Comparison of ENCODE assay signal across 15 cellular contexts in genomic region chr21:45387506-45387905, GRCh38. TPM values are rescaled to one million over a fixed set of nuclear protein-coding genes. Genes with fewer than 3 reads are reported as not detected.
DNase-seq lines count a peak whose midpoint lies in the region; ATAC-seq and TF ChIP-seq lines count a peak whose summit lies in the region.
"Had no signal": no experiment of that assay in that cellular context is flagged by ENCODE, and none has a peak within 500 bp of the region (broad histone marks: within the 10 kb centered on the region; RNA-seq: fewer than 3 reads in every experiment).

No MANE protein-coding gene starts in this region.

- H3K36me3 ChIP-seq in ACC112 (ENCODE audit: insufficient read depth, low read length) (no peaks in the 10 kb centered on the region), gastrocnemius medialis (no peaks in the 10 kb centered on the region)
- H3K36me3 ChIP-seq: tibial nerve had no signal

- H2AFZ ChIP-seq in ACC112 (ENCODE audit: low read length, unreplicated experiment) = peak overlapping the region; percentile 39

- H3K27me3 ChIP-seq in ACC112 (ENCODE audit: insufficient read depth, low read length) (no peaks in the 10 kb centered on the region), right cardiac atrium (ENCODE audit: control insufficient read depth, insufficient read depth) (no peaks in the 10 kb centered on the region), gastrocnemius medialis (peaks cover 0 to 6% (median 0%) of the 10 kb centered on the region in 3 donors)
- H3K27me3 ChIP-seq: tibial nerve had no signal

- H3K4me3 ChIP-seq in ACC112 (ENCODE audit: low read depth, low read length) (no peak overlapping the region), right cardiac atrium (ENCODE audit: low read length) (no peak overlapping the region), gastrocnemius medialis (no peak overlapping the region)
- H3K4me3 ChIP-seq: tibial nerve had no signal

- no peaks in the 10 kb centered on the region for H3K79me2 ChIP-seq in ACC112 (ENCODE audit: control insufficient read depth, insufficient read depth, low read length, unreplicated experiment)

- TF ChIP-seq POLR2A in gastrocnemius medialis (IDR thresholded peaks at IDR 0.05) = no peak

- no peaks in the 10 kb centered on the region for H3K9me3 ChIP-seq in right cardiac atrium (ENCODE audit: control insufficient read depth, low read length)
- no peaks in the 10 kb centered on the region for H3K9me3 ChIP-seq in gastrocnemius medialis
- H3K9me3 ChIP-seq: tibial nerve had no signal

- H3K27ac ChIP-seq in ACC112 (ENCODE audit: low read depth, low read length) (no peak overlapping the region; the same call in 1 of the 2 replicates), VCaP (peak overlapping the region; percentile 4; the same call in 1 of the 2 replicates), right cardiac atrium (ENCODE audit: low read length) (no peak overlapping the region), gastrocnemius medialis (peak overlapping the region in 3 of 4 donors; percentile 15 to 71 (median 55))
- H3K27ac ChIP-seq: foreskin keratinocyte had no signal

- in situ Hi-C loops in gastrocnemius medialis (cut with MboI; ENCODE audit: low sequenced_read_pairs in 4 of 4) = no loop called here

- DNase-seq in right cardiac atrium (peak; percentile 9 to 26 (median 9)), gastrocnemius medialis (no peak), DMS 273 (lab: John Stamatoyannopoulos, UW; ENCODE audit: unreplicated experiment) (no peak), C1 segment of cervical spinal cord (lab: John Stamatoyannopoulos, UW) (no peak), NCI-H2081 treated with DMSO at 0.1 percent for 48 hours (lab: John Stamatoyannopoulos, UW) (no peak)
- DNase-seq in activated CD8-positive, alpha-beta memory T cell treated with anti-CD3 and anti-CD28 coated beads for 24 hours = no peak
- DNase-seq: effector CD4-positive, alpha-beta T cell; GDM1; midbrain; NCI-H1417 treated with DMSO at 0.1 percent for 48 hours; NCI-H510A had no signal

- 82% methylated on average over 13 of the region's 13 CpGs for WGBS in right cardiac atrium

- intact Hi-C loops in right cardiac atrium (cut with DNase I) (loop anchor here in 2 of 4 donors (5.0 to 10.0 kb wide), 2 partner anchors 47 to 50 kb away; no protein-coding TSS in a partner anchor), gastrocnemius medialis (cut with DNase I; ENCODE audit: low total_unique reads) (no loop called here)

- no peak for TF ChIP-seq CTCF in VCaP (conservative IDR thresholded peaks at IDR 0.05)
- no peak for TF ChIP-seq CTCF in gastrocnemius medialis (IDR thresholded peaks at IDR 0.05 in 4 of 5, conservative IDR thresholded peaks at IDR 0.05 in 1 of 5)

- ATAC-seq in right cardiac atrium = no peak
- ATAC-seq in gastrocnemius medialis = no peak

- H3K4me1 ChIP-seq in ACC112 (ENCODE audit: control insufficient read depth, insufficient read depth, low read length, unreplicated experiment) (peaks cover 15% of the 10 kb centered on the region), right cardiac atrium (ENCODE audit: control insufficient read depth, insufficient read depth, low read length) (no peaks in the 10 kb centered on the region), gastrocnemius medialis (peaks cover 8 to 14% of the 10 kb centered on the region in 2 donors)
- H3K4me1 ChIP-seq: foreskin keratinocyte had no signal

RNA-seq across cellular contexts. Expression of gene COL18A1, which starts 17.5 kb away (rescaled TPM):
- total RNA-seq in right cardiac atrium (100 to 1,000 TPM in 1 of 4 donors, 10 to 100 TPM in 3; 63.5 to 134 (median 84.6) TPM), gastrocnemius medialis (10 to 100 TPM; 16.4 to 42.2 (median 20.7) TPM)
- 52.3 TPM for polyA plus RNA-seq in right cardiac atrium

Comparison
In these comparisons a context has a peak if more than half of its experiments do, and no peak if none do; other contexts are left out.
1. H3K27ac ChIP-seq: peak in VCaP (single experiment) and gastrocnemius medialis (3 of 4); none in ACC112 (single experiment) and right cardiac atrium (single experiment).
2. DNase-seq: peak in right cardiac atrium (3 of 3); none in gastrocnemius medialis (0 of 2), activated CD8-positive, alpha-beta memory T cell treated with anti-CD3 and anti-CD28 coated beads for 24 hours (single experiment), DMS 273 (single experiment), C1 segment of cervical spinal cord (0 of 14) and NCI-H2081 treated with DMSO at 0.1 percent for 48 hours (single experiment).